In the genomic region with DNA sequence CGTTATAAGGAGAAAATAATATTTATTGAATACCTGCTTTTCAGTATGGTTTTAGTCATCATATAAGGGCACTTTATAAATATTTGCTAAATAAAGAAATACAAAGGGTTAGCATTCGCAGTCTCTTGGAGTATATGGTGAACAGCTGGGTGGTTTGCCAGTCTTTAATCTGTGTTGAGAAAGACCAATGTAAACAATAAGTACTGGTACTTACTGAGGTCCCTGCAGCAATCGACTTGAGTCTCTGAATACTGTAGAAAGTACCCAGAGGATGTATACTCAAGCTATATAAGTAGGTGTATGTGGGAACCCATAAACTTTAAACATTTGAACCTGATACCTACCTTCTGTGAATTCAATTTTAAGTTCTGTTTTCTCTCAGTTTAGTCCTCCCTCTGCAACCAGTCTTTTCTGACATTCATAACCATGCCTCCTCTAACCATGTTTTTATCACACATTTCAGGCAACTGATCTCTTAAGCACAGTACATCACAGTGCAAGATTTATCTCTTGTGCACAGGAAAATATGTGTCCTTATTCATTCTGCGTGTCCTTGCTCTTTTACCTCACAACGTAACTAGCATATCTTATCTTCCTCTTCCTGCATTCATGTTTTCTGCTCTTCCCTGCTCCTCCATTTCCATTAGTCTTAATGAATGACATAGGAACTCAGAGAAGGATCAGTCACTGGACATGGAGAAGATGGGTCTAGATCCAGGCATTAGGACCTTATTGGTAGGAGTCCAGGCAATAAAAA, we compare ENCODE assay signal across 29 cellular contexts. TPM values are rescaled to one million over a fixed set of nuclear protein-coding genes. Genes with fewer than 3 reads are reported as not detected.
"Had no signal": no experiment of that assay in that cellular context is flagged by ENCODE, and none has a peak within 500 bp of the region (broad histone marks: within the 10 kb centered on the region; RNA-seq: fewer than 3 reads in every experiment).

No MANE protein-coding gene starts in this region.

- H3K27ac Mint-ChIP-seq: activated CD4-positive, alpha-beta memory T cell treated with anti-CD3 and anti-CD28 coated beads for 36 hours; activated CD4-positive, alpha-beta T cell treated with anti-CD3 and anti-CD28 coated beads, Interleukin-2, amount 10 ng/mL, durations not matched to agents 7 days and 5 days; activated naive CD4-positive, alpha-beta T cell treated with anti-CD3 and anti-CD28 coated beads, Interleukin-2, amount 10 ng/mL, durations not matched to agents 7 days and 5 days; activated naive CD8-positive, alpha-beta T cell treated with anti-CD3 and anti-CD28 coated beads for 36 hours; activated T-helper 17 cell treated with anti-CD3 and anti-CD28 coated beads, Interleukin-2, amount 50 U/mL, for 72 hours; T-helper 2 cell treated with Interferon-gamma antibody and Interleukin-4, amounts not matched to agents 5 μg/mL and 100 μg/mL, for 36 hours had no signal

- H3K36me3 Mint-ChIP-seq: activated CD4-positive, alpha-beta memory T cell treated with anti-CD3 and anti-CD28 coated beads for 36 hours; activated naive CD4-positive, alpha-beta T cell treated with anti-CD3 and anti-CD28 coated beads, Interleukin-2, amount 10 ng/mL, durations not matched to agents 7 days and 5 days; activated naive CD8-positive, alpha-beta T cell treated with anti-CD3 and anti-CD28 coated beads for 36 hours had no signal

- H3K4me1 Mint-ChIP-seq: activated T-helper 17 cell treated with anti-CD3 and anti-CD28 coated beads, Interleukin-2, amount 50 U/mL, for 72 hours had no signal

- H3K4me1 ChIP-seq: SJSA1 had no signal

- H3K9me3 ChIP-seq: SJSA1 had no signal

- H3K27me3 ChIP-seq: brain microvascular endothelial cell, SJSA1 had no signal

- H3K4me3 ChIP-seq: SJSA1 had no signal

- FAIRE-seq: colon, RCC 7860 had no signal

- H3K27ac ChIP-seq: brain microvascular endothelial cell, SJSA1, VCaP had no signal

- ATAC-seq: activated T-helper 17 cell treated with anti-CD3 and anti-CD28 coated beads, Interleukin-2, amount 50 U/mL, for 72 hours; PC-3; SK-N-SH treated with all-trans-retinoic acid at 6 μM for 48 hours had no signal

- H3K36me3 ChIP-seq: brain microvascular endothelial cell, SJSA1 had no signal

- DNase-seq: activated CD4-positive, alpha-beta memory T cell treated with anti-CD3 and anti-CD28 coated beads for 36 hours; activated CD4-positive, alpha-beta T cell treated with anti-CD3 and anti-CD28 coated beads, Interleukin-2, amount 10 ng/mL, durations not matched to agents 7 days and 5 days; activated CD4-positive, CD25-positive, alpha-beta regulatory T cell; activated CD8-positive, alpha-beta memory T cell treated with anti-CD3 and anti-CD28 coated beads for 24 hours; activated gamma-delta T cell treated with Interleukin-2 at 50 U/mL for 16 hours; activated naive CD4-positive, alpha-beta T cell treated with anti-CD3 and anti-CD28 coated beads, Interleukin-2, amount 10 ng/mL, durations not matched to agents 7 days and 5 days; activated naive CD8-positive, alpha-beta T cell treated with anti-CD3 and anti-CD28 coated beads for 36 hours; activated T-cell treated with anti-CD3 and anti-CD28 coated beads, Interleukin-2, amount 50 U/mL, for 48 hours; brain microvascular endothelial cell; cerebellar nuclear complex; MM.1S; NCI-H1105; NCI-H1436; NCI-H1694 treated with DMSO at 0.1 percent for 48 hours; NCI-H2081; NCI-H446; NCI-H524; PC-3; SHP77; SW 1271 had no signal

- H3K4me3 Mint-ChIP-seq: activated CD4-positive, alpha-beta memory T cell treated with anti-CD3 and anti-CD28 coated beads for 36 hours; activated CD4-positive, alpha-beta T cell treated with anti-CD3 and anti-CD28 coated beads, Interleukin-2, amount 10 ng/mL, durations not matched to agents 7 days and 5 days; activated naive CD4-positive, alpha-beta T cell treated with anti-CD3 and anti-CD28 coated beads, Interleukin-2, amount 10 ng/mL, durations not matched to agents 7 days and 5 days; activated naive CD8-positive, alpha-beta T cell treated with anti-CD3 and anti-CD28 coated beads for 36 hours; activated T-helper 17 cell treated with anti-CD3 and anti-CD28 coated beads, Interleukin-2, amount 50 U/mL, for 72 hours; T-helper 2 cell treated with Interferon-gamma antibody and Interleukin-4, amounts not matched to agents 5 μg/mL and 100 μg/mL, for 36 hours had no signal

- H3K9me3 Mint-ChIP-seq: activated CD4-positive, alpha-beta T cell treated with anti-CD3 and anti-CD28 coated beads, Interleukin-2, amount 10 ng/mL, durations not matched to agents 7 days and 5 days; activated naive CD4-positive, alpha-beta T cell treated with anti-CD3 and anti-CD28 coated beads, Interleukin-2, amount 10 ng/mL, durations not matched to agents 7 days and 5 days; activated naive CD8-positive, alpha-beta T cell treated with anti-CD3 and anti-CD28 coated beads for 36 hours; activated T-helper 17 cell treated with anti-CD3 and anti-CD28 coated beads, Interleukin-2, amount 50 U/mL, for 72 hours; T-helper 2 cell treated with Interferon-gamma antibody and Interleukin-4, amounts not matched to agents 5 μg/mL and 100 μg/mL, for 36 hours had no signal

RNA-seq across cellular contexts. Expression of a gene that starts 21.7 kb away (rescaled TPM):
- total RNA-seq: activated CD4-positive, alpha-beta memory T cell treated with anti-CD3 and anti-CD28 coated beads for 36 hours; activated CD4-positive, alpha-beta T cell treated with anti-CD3 and anti-CD28 coated beads, Interleukin-2, amount 10 ng/mL, durations not matched to agents 7 days and 5 days; activated naive CD8-positive, alpha-beta T cell treated with anti-CD3 and anti-CD28 coated beads for 36 hours; activated T-helper 17 cell treated with anti-CD3 and anti-CD28 coated beads, Interleukin-2, amount 50 U/mL, for 72 hours; cardiac septum; PC-3; SJSA1; T-helper 1 cell treated with Interleukin-12 subunit alpha and Interleukin-12 subunit beta and Interleukin-4 antibody, amounts not matched to agents 30 ng/mL and 1 ng/mL, for 36 hours had no signal
